Comparison of ENCODE assay signal across 17 cellular contexts in the genomic region with DNA sequence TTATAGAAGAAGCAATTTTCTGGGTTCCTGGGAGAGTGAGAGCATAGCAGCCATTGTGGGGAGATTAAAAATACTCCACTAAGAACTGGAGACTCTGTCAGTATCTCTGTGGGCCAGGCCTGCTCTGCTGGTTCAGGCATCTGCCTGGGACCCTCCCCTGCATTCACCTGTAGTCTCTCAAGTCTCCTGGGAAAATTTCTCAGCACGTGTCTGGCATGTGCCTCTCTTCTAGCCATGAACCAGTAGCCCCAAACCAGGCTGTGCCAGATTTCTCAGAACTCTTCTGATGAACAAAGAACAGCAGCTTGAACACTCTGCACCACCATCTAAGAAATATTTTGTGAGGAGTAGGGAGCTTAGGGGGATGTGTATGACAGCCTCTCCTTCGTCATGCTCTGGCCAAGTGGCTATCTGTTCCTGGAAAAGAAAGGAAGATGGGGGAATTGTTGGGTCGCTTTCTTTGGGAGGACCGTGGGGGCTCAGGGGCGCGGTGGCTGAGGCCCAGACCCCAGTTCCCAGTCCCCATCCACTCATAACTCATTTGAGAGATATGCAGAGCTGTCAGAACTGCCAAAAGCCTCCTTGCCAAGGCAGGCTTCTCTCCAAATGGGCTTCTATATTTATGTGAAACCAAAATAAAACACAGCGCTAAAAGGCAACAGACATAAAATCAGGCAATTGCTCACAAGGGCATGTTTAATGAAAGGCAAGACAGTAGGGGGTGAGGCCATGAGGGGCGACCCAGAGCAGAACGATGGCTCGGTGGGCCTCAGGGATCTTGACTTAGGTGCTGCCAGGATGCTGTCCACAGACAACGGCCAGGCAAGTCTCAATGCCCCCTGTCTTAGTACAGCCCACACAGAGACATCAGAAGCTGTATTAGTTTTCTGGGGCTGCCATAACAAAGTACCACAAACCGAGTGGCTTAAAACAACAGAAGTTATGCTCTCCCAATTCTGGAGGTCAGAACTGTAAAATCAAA.
DNase-seq lines count a peak whose midpoint lies in the region; ATAC-seq and TF ChIP-seq lines count a peak whose summit lies in the region.
"Had no signal": no experiment of that assay in that cellular context is flagged by ENCODE, and none has a peak within 500 bp of the region (broad histone marks: within the 10 kb centered on the region; RNA-seq: fewer than 3 reads in every experiment).

No MANE protein-coding gene starts in this region.

- peak; percentile 59 to 85 (median 68) for ATAC-seq in heart right ventricle
- ATAC-seq in naive thymus-derived CD8-positive, alpha-beta T cell, result no peak

- intact Hi-C loops in ascending aorta (cut with DNase I), result loop anchor here (5.0 kb wide), 1 partner anchor 262 kb away; no protein-coding TSS in a partner anchor
- intact Hi-C loops in heart right ventricle (cut with DNase I), result loop anchor here in 1 of 10 donors (5.0 kb wide), 1 partner anchor 262 kb away; no protein-coding TSS in a partner anchor
- intact Hi-C loops in testis (cut with DNase I; ENCODE audit: low total_unique reads), result no loop called here
- intact Hi-C loops in MCF 10A (cut with micrococcal nuclease), result no loop called here

- H2BK120ac ChIP-seq in neuronal stem cell (ENCODE audit: low read depth, low read length), result no peak overlapping the region

- peak overlapping the region; percentile 46 for H3K18ac ChIP-seq in neuronal stem cell (ENCODE audit: low read length)

- H3K9me3 ChIP-seq in ascending aorta (no peaks in the 10 kb centered on the region), heart right ventricle (peaks cover 0 to 7% (median 0%) of the 10 kb centered on the region in 11 donors), neuronal stem cell (replicated peaks in 1 of 2; ENCODE audit: control insufficient read depth in 2 of 2, insufficient read depth in 1 of 2, low read depth in 1 of 2, low read length in 2 of 2) (no peaks in the 10 kb centered on the region), testis (no peaks in the 10 kb centered on the region)

- H2BK12ac ChIP-seq in neuronal stem cell (ENCODE audit: low read length), result no peak overlapping the region

- no peak overlapping the region for H3K4me3 ChIP-seq in ascending aorta
- no peak overlapping the region for H3K4me3 ChIP-seq in heart right ventricle
- no peak overlapping the region for H3K4me3 ChIP-seq in neuronal stem cell (ENCODE audit: low read length in 2 of 2)
- no peak overlapping the region for H3K4me3 ChIP-seq in testis
- H3K4me3 ChIP-seq: cardiac muscle cell had no signal

- WGBS in heart right ventricle, 2 donors, result 47 to 49% methylated on average over 12 of the region's 12 CpGs
- WGBS in neuronal stem cell (ENCODE audit: extremely low coverage in 2 of 2, insufficient read length in 2 of 2, insufficient replicate concordance in 1 of 2), 2 donors, result no CpG with 5 or more reads among the region's 12 CpGs
- WGBS in testis, 2 donors, result 69 to 71% methylated on average over 12 of the region's 12 CpGs

- peaks cover 13% of the 10 kb centered on the region for H3K27me3 Mint-ChIP-seq in MCF 10A (ENCODE audit: insufficient read depth, unreplicated experiment)
- H3K27me3 Mint-ChIP-seq in naive thymus-derived CD8-positive, alpha-beta T cell, result peaks cover 0 to 7% (median 0%) of the 10 kb centered on the region in 5 donors
- H3K27me3 Mint-ChIP-seq: activated CD4-positive, alpha-beta memory T cell treated with anti-CD3 and anti-CD28 coated beads, Interleukin-2, amount 10 ng/mL, durations not matched to agents 7 days and 5 days had no signal

- no peak overlapping the region for H2BK15ac ChIP-seq in neuronal stem cell (ENCODE audit: low read length)

- H3K4me2 ChIP-seq in neuronal stem cell (ENCODE audit: insufficient read depth, low read length, poor library complexity, severe bottlenecking), result no peak overlapping the region

- H2BK5ac ChIP-seq in neuronal stem cell (ENCODE audit: low read length), result no peak overlapping the region

- H3K14ac ChIP-seq in neuronal stem cell (ENCODE audit: low read length), result no peak overlapping the region

- H3K27ac ChIP-seq in ascending aorta (peak overlapping the region; percentile 85), heart right ventricle (peak overlapping the region in 6 of 10 donors; percentile 28 to 51 (median 42)), neuronal stem cell (replicated peaks; ENCODE audit: low read length) (no peak overlapping the region), testis (peak overlapping the region in 1 of 2 donors; percentile 19)
- H3K27ac ChIP-seq: cardiac muscle cell, HL-60 had no signal

- no peak for TF ChIP-seq POLR2A in testis (IDR thresholded peaks at IDR 0.05)

- no peak overlapping the region for H2AK5ac ChIP-seq in neuronal stem cell (ENCODE audit: low read depth, low read length)

- DNase-seq in ascending aorta (ENCODE audit: low spot score in 2 of 2) (peak in 1 of 2 donors; percentile 77), heart right ventricle (peak; percentile 29 to 30), neuronal stem cell (ENCODE audit: low spot score) (no peak), testis (peak; percentile 67), MCF 10A (ENCODE audit: unreplicated experiment) (no peak), SKM-1 treated with dmso at 0.1 percent for 144 hours (lab: John Stamatoyannopoulos, UW; ENCODE audit: unreplicated experiment) (no peak), KG1 (lab: John Stamatoyannopoulos, UW) (no peak)
- DNase-seq in naive thymus-derived CD8-positive, alpha-beta T cell, result no peak
- DNase-seq: ACHN; activated CD4-positive, alpha-beta memory T cell treated with anti-CD3 and anti-CD28 coated beads, Interleukin-2, amount 10 ng/mL, durations not matched to agents 7 days and 5 days; activated gamma-delta T cell treated with Interleukin-2 at 50 U/mL for 16 hours; Calu3; NCI-H1417; NCI-H524 treated with DMSO at 0.1 percent for 48 hours; stimulated activated naive CD4-positive, alpha-beta T cell treated with Interleukin-2 at 50 U/mL for 16 hours had no signal

- H3K23ac ChIP-seq in neuronal stem cell (ENCODE audit: low read depth, low read length, poor library complexity), result no peak overlapping the region

- H3K4me1 ChIP-seq in ascending aorta (peaks cover 7 to 52% of the 10 kb centered on the region in 2 donors), heart right ventricle (peaks cover 0 to 27% (median 11%) of the 10 kb centered on the region in 9 donors), neuronal stem cell (ENCODE audit: control insufficient read depth in 2 of 2, insufficient read depth in 1 of 2, low read depth in 1 of 2, low read length in 2 of 2) (peaks cover 0 to 2% of the 10 kb centered on the region in 2 donors), testis (no peaks in the 10 kb centered on the region)

- no peak overlapping the region for H3K9ac ChIP-seq in neuronal stem cell (ENCODE audit: low read depth, low read length, poor library complexity)

- POLR2A ChIA-PET in MCF 10A (lab: Yijun Ruan, JAX), result no interaction called here
- POLR2A ChIA-PET in naive thymus-derived CD8-positive, alpha-beta T cell (lab: Charles Lee), result no interaction called here

- H3K36me3 Mint-ChIP-seq in MCF 10A (ENCODE audit: insufficient read depth, unreplicated experiment), result no peaks in the 10 kb centered on the region
- H3K36me3 Mint-ChIP-seq in naive thymus-derived CD8-positive, alpha-beta T cell, result peaks cover 0 to 2% (median 0%) of the 10 kb centered on the region in 3 donors

- H3K27me3 ChIP-seq in ascending aorta, result no peaks in the 10 kb centered on the region
- no peaks in the 10 kb centered on the region for H3K27me3 ChIP-seq in heart right ventricle
- H3K27me3 ChIP-seq in neuronal stem cell (ENCODE audit: control insufficient read depth in 3 of 3, insufficient read depth in 3 of 3, low read depth in 1 of 3, low read length in 3 of 3), result no peaks in the 10 kb centered on the region
- H3K27me3 ChIP-seq in testis, result no peaks in the 10 kb centered on the region

- no peaks in the 10 kb centered on the region for H3K79me1 ChIP-seq in neuronal stem cell (ENCODE audit: low read depth, low read length)

- no peak overlapping the region for H4K91ac ChIP-seq in neuronal stem cell (ENCODE audit: low read depth, low read length, poor library complexity)

- BruUV-seq in MCF 10A (replicated peaks; lab: Mats Ljungman, UMichigan), result no TSS peak

- no peak overlapping the region for H3K4me3 Mint-ChIP-seq in MCF 10A (ENCODE audit: unreplicated experiment)
- H3K4me3 Mint-ChIP-seq in naive thymus-derived CD8-positive, alpha-beta T cell, result no peak overlapping the region
- H3K4me3 Mint-ChIP-seq: activated CD4-positive, alpha-beta memory T cell treated with anti-CD3 and anti-CD28 coated beads, Interleukin-2, amount 10 ng/mL, durations not matched to agents 7 days and 5 days had no signal

- no peak overlapping the region for H3K4ac ChIP-seq in neuronal stem cell (ENCODE audit: low read length)

- no peaks in the 10 kb centered on the region for H3K4me1 Mint-ChIP-seq in MCF 10A (ENCODE audit: insufficient read depth, unreplicated experiment)
- H3K4me1 Mint-ChIP-seq in naive thymus-derived CD8-positive, alpha-beta T cell, result no peaks in the 10 kb centered on the region
- H3K4me1 Mint-ChIP-seq: activated CD4-positive, alpha-beta memory T cell treated with anti-CD3 and anti-CD28 coated beads, Interleukin-2, amount 10 ng/mL, durations not matched to agents 7 days and 5 days had no signal

- peaks cover 3% of the 10 kb centered on the region for H3K9me3 Mint-ChIP-seq in MCF 10A (ENCODE audit: unreplicated experiment)
- peaks cover 0 to 14% (median 0%) of the 10 kb centered on the region in 9 donors for H3K9me3 Mint-ChIP-seq in naive thymus-derived CD8-positive, alpha-beta T cell
- H3K9me3 Mint-ChIP-seq: activated CD4-positive, alpha-beta memory T cell treated with anti-CD3 and anti-CD28 coated beads, Interleukin-2, amount 10 ng/mL, durations not matched to agents 7 days and 5 days had no signal

- H3K36me3 ChIP-seq in ascending aorta, result no peaks in the 10 kb centered on the region
- H3K36me3 ChIP-seq in heart right ventricle, result no peaks in the 10 kb centered on the region
- no peaks in the 10 kb centered on the region for H3K36me3 ChIP-seq in neuronal stem cell (replicated peaks in 1 of 2; ENCODE audit: control insufficient read depth in 2 of 2, insufficient read depth in 2 of 2, low read length in 2 of 2)
- H3K36me3 ChIP-seq in testis (ENCODE audit: low read depth, missing control alignments), result no peaks in the 10 kb centered on the region
- H3K36me3 ChIP-seq: cardiac muscle cell had no signal

- no peak overlapping the region for H4K8ac ChIP-seq in neuronal stem cell (ENCODE audit: low read depth, low read length)

- CTCF ChIA-PET in MCF 10A (lab: Yijun Ruan, JAX), result no interaction called here

- no peak overlapping the region for H3K27ac Mint-ChIP-seq in MCF 10A (ENCODE audit: low read depth, unreplicated experiment)
- no peak overlapping the region for H3K27ac Mint-ChIP-seq in naive thymus-derived CD8-positive, alpha-beta T cell
- H3K27ac Mint-ChIP-seq: activated CD4-positive, alpha-beta memory T cell treated with anti-CD3 and anti-CD28 coated beads, Interleukin-2, amount 10 ng/mL, durations not matched to agents 7 days and 5 days had no signal

- peak overlapping the region; percentile 43 for H2AFZ ChIP-seq in neuronal stem cell (ENCODE audit: low read length)

- TF ChIP-seq CTCF in ascending aorta (IDR thresholded peaks at IDR 0.05), result no peak
- no peak for TF ChIP-seq CTCF in heart right ventricle (IDR thresholded peaks at IDR 0.05)
- TF ChIP-seq CTCF in testis (IDR thresholded peaks at IDR 0.05), result no peak
- no peak for TF ChIP-seq CTCF in MCF 10A (IDR thresholded peaks at IDR 0.05; ENCODE audit: unreplicated experiment)

Comparison
In these comparisons a context has a peak if more than half of its experiments do, and no peak if none do; other contexts are left out.
1. DNase-seq: peak in heart right ventricle (2 of 2) and testis (single experiment); none in neuronal stem cell (single experiment), MCF 10A (single experiment), naive thymus-derived CD8-positive, alpha-beta T cell (0 of 10), SKM-1 treated with dmso at 0.1 percent for 144 hours (single experiment) and KG1 (single experiment).
2. ATAC-seq: peak in heart right ventricle (8 of 8); none in naive thymus-derived CD8-positive, alpha-beta T cell (0 of 2).